In the genomic region with DNA sequence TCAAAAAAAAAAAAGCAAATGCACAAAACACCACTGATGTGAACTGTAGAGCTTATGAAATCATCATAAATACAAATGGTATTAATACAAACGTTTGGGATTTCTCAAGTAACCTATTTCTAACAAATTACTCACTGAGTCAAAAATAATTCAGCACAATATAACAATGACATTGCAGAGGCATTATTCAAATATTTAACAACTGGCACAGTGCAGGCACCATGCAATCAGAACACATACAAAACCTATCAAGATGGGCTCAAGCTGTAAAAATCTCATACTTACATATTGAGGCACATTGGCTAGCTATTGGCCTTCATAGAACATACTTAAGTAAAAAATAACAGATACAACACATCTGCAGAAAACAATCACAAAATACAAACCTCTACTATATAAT, we compare ENCODE assay signal across 27 cellular contexts.
"Had no signal": no experiment of that assay in that cellular context is flagged by ENCODE, and none has a peak within 500 bp of the region (broad histone marks: within the 10 kb centered on the region; RNA-seq: fewer than 3 reads in every experiment).

No MANE protein-coding gene starts in this region.

- H3K36me3 ChIP-seq: ascending aorta, brain microvascular endothelial cell, gastrocnemius medialis had no signal

- H3K4me3 ChIP-seq: ascending aorta, coronary artery, dorsolateral prefrontal cortex, gastrocnemius medialis had no signal

- FAIRE-seq: bronchial epithelial cell had no signal

- ATAC-seq: activated naive CD4-positive, alpha-beta T cell treated with anti-CD3 and anti-CD28 coated beads, Interleukin-2, amount 50 U/mL, for 72 hours; activated T-cell treated with anti-CD3 and anti-CD28 coated beads, Interleukin-2, amount 50 U/mL, for 72 hours; esophagus mucosa; foreskin keratinocyte; gastrocnemius medialis had no signal

- H3K9me3 ChIP-seq: ascending aorta, gastrocnemius medialis had no signal

- DNase-seq: activated CD4-positive, alpha-beta memory T cell treated with anti-CD3 and anti-CD28 coated beads, Interleukin-2, amount 10 ng/mL, durations not matched to agents 7 days and 5 days; activated CD4-positive, alpha-beta T cell treated with anti-CD3 and anti-CD28 coated beads for 4 hours; activated CD4-positive, alpha-beta T cell treated with anti-CD3 and anti-CD28 coated beads, Interleukin-2, amount 10 ng/mL, durations not matched to agents 7 days and 5 days; activated CD4-positive, alpha-beta T cell treated with anti-CD3 and anti-CD28 coated beads, Interleukin-2, amount 50 U/mL, for 4 hours; activated CD4-positive, CD25-positive, alpha-beta regulatory T cell; activated CD4-positive, CD25-positive, alpha-beta regulatory T cell treated with anti-CD3 and anti-CD28 coated beads, Interleukin-2, amount 50 U/mL, for 72 hours; activated CD8-positive, alpha-beta memory T cell treated with anti-CD3 and anti-CD28 coated beads, Interleukin-2, amount 50 U/mL, for 48 hours; activated gamma-delta T cell; activated naive CD4-positive, alpha-beta T cell; activated naive CD4-positive, alpha-beta T cell treated with anti-CD3 and anti-CD28 coated beads, Interleukin-2, amount 10 ng/mL, durations not matched to agents 7 days and 5 days; activated naive CD8-positive, alpha-beta T cell treated with anti-CD3 and anti-CD28 coated beads, Interleukin-2, amount 10 ng/mL, durations not matched to agents 7 days and 5 days; activated T-cell treated with anti-CD3 and anti-CD28 coated beads for 4 hours; activated T-cell treated with anti-CD3 and anti-CD28 coated beads, Interleukin-2, amount 50 U/mL, for 24 hours; activated T-cell treated with anti-CD3 and anti-CD28 coated beads, Interleukin-2, amount 50 U/mL, for 72 hours; brain microvascular endothelial cell; dorsolateral prefrontal cortex; effector memory CD4-positive, alpha-beta T cell; endodermal cell; foreskin keratinocyte; gastrocnemius medialis; glutamatergic neuron; T-helper 2 cell had no signal

- H3K27ac ChIP-seq: ascending aorta, brain microvascular endothelial cell, coronary artery, dorsolateral prefrontal cortex, foreskin keratinocyte, gastrocnemius medialis had no signal

- H3K27me3 ChIP-seq: ascending aorta, brain microvascular endothelial cell, dorsolateral prefrontal cortex, foreskin keratinocyte, gastrocnemius medialis had no signal

- H3K4me1 ChIP-seq: ascending aorta, foreskin keratinocyte, gastrocnemius medialis had no signal
